In the genomic region with DNA sequence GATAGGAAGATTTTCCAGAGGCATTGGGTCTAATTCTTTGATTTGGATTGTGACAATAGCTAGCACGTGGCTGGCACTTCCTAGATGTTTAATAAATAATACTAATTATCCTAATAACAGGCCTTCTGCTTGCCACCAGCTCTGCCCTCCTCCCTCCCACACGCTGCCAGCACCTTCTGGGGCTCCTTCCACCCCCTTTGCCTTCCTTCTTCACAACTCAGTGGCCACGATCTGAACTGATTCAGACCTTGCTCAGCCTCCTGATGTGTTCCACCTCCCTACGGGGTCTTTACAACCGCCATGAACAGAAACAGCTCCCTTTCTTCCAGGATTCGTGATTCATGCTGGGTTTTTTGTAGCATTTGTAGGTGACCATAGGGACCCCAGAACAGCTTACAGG, we compare ENCODE assay signal across 24 cellular contexts.
"Had no signal": no experiment of that assay in that cellular context is flagged by ENCODE, and none has a peak within 500 bp of the region (broad histone marks: within the 10 kb centered on the region; RNA-seq: fewer than 3 reads in every experiment).

No MANE protein-coding gene starts in this region.

- H3K4me3 ChIP-seq: lower lobe of right lung, ovary, prostate gland, right atrium auricular region, skin epidermis, thoracic aorta, upper lobe of left lung had no signal

- DNase-seq: activated CD4-positive, alpha-beta memory T cell treated with anti-CD3 and anti-CD28 coated beads for 36 hours; activated CD4-positive, alpha-beta T cell treated with anti-CD3 and anti-CD28 coated beads for 48 hours; activated naive CD4-positive, alpha-beta T cell treated with anti-CD3 and anti-CD28 coated beads, Interleukin-2, amount 10 ng/mL, durations not matched to agents 7 days and 5 days; activated T-cell treated with anti-CD3 and anti-CD28 coated beads, Interleukin-2, amount 50 U/mL, for 1 hour; amygdala; central memory CD4-positive, alpha-beta T cell; effector memory CD8-positive, alpha-beta T cell; foreskin melanocyte; immature natural killer cell; mesendoderm; naive thymus-derived CD4-positive, alpha-beta T cell; T1000 had no signal

- H3K9me3 ChIP-seq: lower lobe of right lung, ovary, prostate gland, right atrium auricular region, thoracic aorta, upper lobe of left lung had no signal

- FAIRE-seq: endothelial cell of umbilical vein had no signal

- H3K27ac ChIP-seq: lower lobe of right lung, ovary, prostate gland, right atrium auricular region, thoracic aorta, upper lobe of left lung had no signal

- H3K27me3 ChIP-seq: ovary, right atrium auricular region, upper lobe of left lung had no signal

- ATAC-seq: effector memory CD8-positive, alpha-beta T cell; esophagus mucosa; left lobe of liver; lower lobe of right lung; naive thymus-derived CD4-positive, alpha-beta T cell; stimulated activated memory B cell treated with anti-CD40 and anti-IgM and Interleukin-4, amounts not matched to agents 10 μg/mL and 1 μg/mL and 100 μg/mL, for 72 hours; WTC11 had no signal

- H3K36me3 ChIP-seq: lower lobe of right lung, ovary, prostate gland, right atrium auricular region, thoracic aorta, upper lobe of left lung had no signal

- H3K4me1 ChIP-seq: lower lobe of right lung, prostate gland, right atrium auricular region, upper lobe of left lung had no signal
